In genomic region chr17:11608396-11608795, GRCh38 we compare ENCODE assay signal across 13 cellular contexts. TPM values are rescaled to one million over a fixed set of nuclear protein-coding genes. Genes with fewer than 3 reads are reported as not detected.
A peak's percentile ranks its signal among the peaks of the same experiment; 100 is the strongest.
DNase-seq lines count a peak whose midpoint lies in the region; ATAC-seq and TF ChIP-seq lines count a peak whose summit lies in the region.
"Had no signal": no experiment of that assay in that cellular context is flagged by ENCODE, and none has a peak within 500 bp of the region (broad histone marks: within the 10 kb centered on the region; RNA-seq: fewer than 3 reads in every experiment).

No MANE protein-coding gene starts in this region.

- TF ChIP-seq CTCF in PC-3 (conservative IDR thresholded peaks at IDR 0.05; ENCODE audit: low read depth, low read length) (no peak), GM23338 (conservative IDR thresholded peaks at IDR 0.05; ENCODE audit: low read depth in 2 of 2) (no peak), osteoblast (IDR thresholded peaks at IDR 0.05; ENCODE audit: extremely low read depth, low read depth, low read length) (no peak)

- H3F3A ChIP-seq in PC-3 (ENCODE audit: low read length, unreplicated experiment) (no peaks in the 10 kb centered on the region), GM23338 (replicated peaks; ENCODE audit: low read depth) (no peaks in the 10 kb centered on the region)

- no peaks in the 10 kb centered on the region for H4K20me1 ChIP-seq in PC-3 (ENCODE audit: low read length)
- no peaks in the 10 kb centered on the region for H4K20me1 ChIP-seq in GM23338 (replicated peaks; ENCODE audit: insufficient read depth)
- H4K20me1 ChIP-seq in osteoblast (ENCODE audit: insufficient read depth, low read length): no peaks in the 10 kb centered on the region

- H3K9me3 ChIP-seq in PC-3 (ENCODE audit: low read length) (no peaks in the 10 kb centered on the region), right cardiac atrium (ENCODE audit: control insufficient read depth, low read length) (no peaks in the 10 kb centered on the region), osteoblast (ENCODE audit: low read depth, low read length) (peaks cover 6% of the 10 kb centered on the region)

- ATAC-seq in PC-3: no peak
- peak; percentile 88 to 92 for ATAC-seq in right cardiac atrium
- no peak for ATAC-seq in GM19035 (IDR thresholded peaks at IDR 0.05; ENCODE audit: unreplicated experiment)
- ATAC-seq in GM23338: no peak
- no peak for ATAC-seq in HG02642 (IDR thresholded peaks at IDR 0.05; ENCODE audit: poor library complexity, unreplicated experiment)

- no peaks in the 10 kb centered on the region for H3K36me3 ChIP-seq in PC-3 (ENCODE audit: low read depth, low read length)
- H3K36me3 ChIP-seq in GM23338 (ENCODE audit: insufficient read depth): no peaks in the 10 kb centered on the region
- H3K36me3 ChIP-seq in osteoblast (ENCODE audit: insufficient read depth, low read length): no peaks in the 10 kb centered on the region

- WGBS in right cardiac atrium: 11% methylated on average over 6 of the region's 6 CpGs

- H3K4me3 Mint-ChIP-seq in GM23338: no peak overlapping the region

- no peak overlapping the region for H3K27ac ChIP-seq in PC-3 (ENCODE audit: low read length)
- H3K27ac ChIP-seq in right cardiac atrium (ENCODE audit: low read length): peak overlapping the region; percentile 14
- no peak overlapping the region for H3K27ac ChIP-seq in GM23338 (ENCODE audit: low read depth)
- H3K27ac ChIP-seq in osteoblast (ENCODE audit: low read depth, low read length): no peak overlapping the region

- H3K9me2 ChIP-seq in PC-3 (replicated peaks; ENCODE audit: low read length) (no peaks in the 10 kb centered on the region), GM23338 (ENCODE audit: insufficient read depth) (no peaks in the 10 kb centered on the region)

- H3K79me2 ChIP-seq in PC-3 (ENCODE audit: low read length): no peaks in the 10 kb centered on the region
- H3K79me2 ChIP-seq in GM23338 (replicated peaks; ENCODE audit: insufficient read depth): no peaks in the 10 kb centered on the region
- H3K79me2 ChIP-seq in osteoblast (ENCODE audit: insufficient read depth, low read length): no peaks in the 10 kb centered on the region

- H3K27me3 ChIP-seq in PC-3 (ENCODE audit: low read length) (no peaks in the 10 kb centered on the region), right cardiac atrium (ENCODE audit: control insufficient read depth, insufficient read depth) (no peaks in the 10 kb centered on the region), GM23338 (ENCODE audit: insufficient read depth) (no peaks in the 10 kb centered on the region), osteoblast (ENCODE audit: insufficient read depth, low read length) (no peaks in the 10 kb centered on the region)

- POLR2A ChIA-PET in PC-3 (lab: Charles Lee; ENCODE audit: unreplicated experiment): no interaction called here

- H3K4me3 ChIP-seq in PC-3 (ENCODE audit: low read length): no peak overlapping the region
- no peak overlapping the region for H3K4me3 ChIP-seq in right cardiac atrium (ENCODE audit: low read length)
- H3K4me3 ChIP-seq in GM23338: no peak overlapping the region
- H3K4me3 ChIP-seq in osteoblast (ENCODE audit: insufficient read depth, low read length): no peak overlapping the region

- no peaks in the 10 kb centered on the region for H3K27me3 Mint-ChIP-seq in GM23338 (ENCODE audit: insufficient read depth, low read depth, poor library complexity)
- H3K27me3 Mint-ChIP-seq: CD4-positive, CD25-positive, alpha-beta regulatory T cell had no signal

- DNase-seq in DMS 273 (lab: John Stamatoyannopoulos, UW; ENCODE audit: unreplicated experiment): peak; percentile 90
- DNase-seq in PC-3: peak; percentile 36
- DNase-seq in right cardiac atrium: peak; percentile 42 to 68 (median 49)
- peak; percentile 86 for DNase-seq in posterior vena cava (ENCODE audit: low spot score)
- DNase-seq in GM23338 (ENCODE audit: low spot score): no peak
- no peak for DNase-seq in osteoblast (ENCODE audit: insufficient read length, low spot score, missing footprints)
- DNase-seq: activated T-cell treated with anti-CD3 and anti-CD28 coated beads for 4 hours; CD4-positive, CD25-positive, alpha-beta regulatory T cell; NCI-H774; stimulated activated CD4-positive, alpha-beta T cell treated with anti-CD3 and anti-CD28 coated beads, Interleukin-4, amount 100 ng/mL, for 1 hour had no signal

- H2AFZ ChIP-seq in PC-3 (ENCODE audit: low read length) (no peak overlapping the region), GM23338 (no peak overlapping the region), osteoblast (ENCODE audit: low read length) (no peak overlapping the region)

- H3K4me2 ChIP-seq in PC-3 (ENCODE audit: low read length) (no peak overlapping the region), GM23338 (no peak overlapping the region), osteoblast (ENCODE audit: insufficient read depth, low read length) (no peak overlapping the region)

- peaks cover 35% of the 10 kb centered on the region for H3K36me3 Mint-ChIP-seq in GM23338 (ENCODE audit: low read depth)
- H3K36me3 Mint-ChIP-seq: CD4-positive, CD25-positive, alpha-beta regulatory T cell had no signal

- H3K9ac ChIP-seq in PC-3 (ENCODE audit: low read length): no peak overlapping the region

- no peaks in the 10 kb centered on the region; the same call in 1 of the 3 replicates for H3K9me3 Mint-ChIP-seq in GM23338

- H3K4me1 ChIP-seq in PC-3 (ENCODE audit: insufficient read depth, low read length): no peaks in the 10 kb centered on the region
- peaks cover 3% of the 10 kb centered on the region for H3K4me1 ChIP-seq in right cardiac atrium (ENCODE audit: control insufficient read depth, insufficient read depth, low read length)
- H3K4me1 ChIP-seq in GM23338 (ENCODE audit: insufficient read depth): no peaks in the 10 kb centered on the region
- no peaks in the 10 kb centered on the region for H3K4me1 ChIP-seq in osteoblast (ENCODE audit: insufficient read depth, low read length)

- CTCF ChIA-PET in PC-3 (lab: Charles Lee): no interaction called here

- no TSS peak for BruUV-seq in PC-3 (replicated peaks; lab: Mats Ljungman, UMichigan)

- H3K27ac Mint-ChIP-seq in GM23338: no peak overlapping the region
- H3K27ac Mint-ChIP-seq: CD4-positive, CD25-positive, alpha-beta regulatory T cell had no signal

- H3K4me1 Mint-ChIP-seq in GM23338: no peaks in the 10 kb centered on the region
- H3K4me1 Mint-ChIP-seq: CD4-positive, CD25-positive, alpha-beta regulatory T cell had no signal

- intact Hi-C loops in PC-3 (cut with micrococcal nuclease): no loop called here
- intact Hi-C loops in right cardiac atrium (cut with DNase I): no loop called here
- intact Hi-C loops in posterior vena cava (cut with DNase I): no loop called here

TF ChIP-seq in GM23338, 12 proteins besides CTCF, POLR2A, EP300 and RAD21 (continues in another document):
- TF ChIP-seq REST (IDR thresholded peaks at IDR 0.05; ENCODE audit: unreplicated experiment) (no peak), POLR2AphosphoS5 (IDR thresholded peaks at IDR 0.05; ENCODE audit: low read depth) (no peak), ZNF114 (CRISPR knock-in tag; IDR thresholded peaks at IDR 0.05) (no peak), JUNB (IDR thresholded peaks at IDR 0.05; ENCODE audit: unreplicated experiment) (no peak), ZNF331 (CRISPR knock-in tag; IDR thresholded peaks at IDR 0.05; ENCODE audit: low read depth) (no peak), CREB1 (CRISPR knock-in tag; IDR thresholded peaks at IDR 0.05; ENCODE audit: low read depth) (no peak), EZH2 (IDR thresholded peaks at IDR 0.05; ENCODE audit: low read depth, unreplicated experiment) (no peak), EZH2phosphoT487 (IDR thresholded peaks at IDR 0.05; ENCODE audit: unreplicated experiment) (no peak)
- TF ChIP-seq, protein P1, sequence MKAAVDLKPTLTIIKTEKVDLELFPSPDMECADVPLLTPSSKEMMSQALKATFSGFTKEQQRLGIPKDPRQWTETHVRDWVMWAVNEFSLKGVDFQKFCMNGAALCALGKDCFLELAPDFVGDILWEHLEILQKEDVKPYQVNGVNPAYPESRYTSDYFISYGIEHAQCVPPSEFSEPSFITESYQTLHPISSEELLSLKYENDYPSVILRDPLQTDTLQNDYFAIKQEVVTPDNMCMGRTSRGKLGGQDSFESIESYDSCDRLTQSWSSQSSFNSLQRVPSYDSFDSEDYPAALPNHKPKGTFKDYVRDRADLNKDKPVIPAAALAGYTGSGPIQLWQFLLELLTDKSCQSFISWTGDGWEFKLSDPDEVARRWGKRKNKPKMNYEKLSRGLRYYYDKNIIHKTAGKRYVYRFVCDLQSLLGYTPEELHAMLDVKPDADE (IDR thresholded peaks at IDR 0.05): no peak

RNA-seq across cellular contexts. Expression of gene DNAH9, which starts 10.1 kb away (rescaled TPM):
- 0.11 TPM in 1 of 2 replicates, not detected in the other for total RNA-seq in PC-3 (2014; rRNA removed)
- total RNA-seq in right cardiac atrium: under 1 TPM in 3 of 4 donors, not detected in 1; 0.23 to 0.47 (median 0.37) TPM
- polyA plus RNA-seq in right cardiac atrium: 0.20 TPM
- total RNA-seq in posterior vena cava: under 1 TPM; 0.14 to 0.46 TPM
- 0.27 TPM in 1 of 2 replicates, not detected in the other for total RNA-seq in GM23338 (2014; rRNA removed; shearing (Covaris generic))
- not detected in 2 replicates for polyA plus RNA-seq in GM23338 (2016; fragmentation: Nextera tagmentation; extraction: Ambion mirVana)
- not detected in 2 replicates for total RNA-seq in osteoblast
- total RNA-seq: CD4-positive, CD25-positive, alpha-beta regulatory T cell; myocyte had no signal
- polyA plus RNA-seq: CD4-positive, CD25-positive, alpha-beta regulatory T cell had no signal

Comparison
In these comparisons a context has a peak if more than half of its experiments do, and no peak if none do; other contexts are left out.
1. DNase-seq: peak in DMS 273 (single experiment), PC-3 (single experiment), right cardiac atrium (3 of 3) and posterior vena cava (single experiment); none in GM23338 (single experiment) and osteoblast (single experiment).
2. ATAC-seq: peak in right cardiac atrium (2 of 2); none in PC-3 (single experiment), GM19035 (single experiment), GM23338 (single experiment) and HG02642 (single experiment).